19 cellular contexts compared by ENCODE assay signal in the genomic region with DNA sequence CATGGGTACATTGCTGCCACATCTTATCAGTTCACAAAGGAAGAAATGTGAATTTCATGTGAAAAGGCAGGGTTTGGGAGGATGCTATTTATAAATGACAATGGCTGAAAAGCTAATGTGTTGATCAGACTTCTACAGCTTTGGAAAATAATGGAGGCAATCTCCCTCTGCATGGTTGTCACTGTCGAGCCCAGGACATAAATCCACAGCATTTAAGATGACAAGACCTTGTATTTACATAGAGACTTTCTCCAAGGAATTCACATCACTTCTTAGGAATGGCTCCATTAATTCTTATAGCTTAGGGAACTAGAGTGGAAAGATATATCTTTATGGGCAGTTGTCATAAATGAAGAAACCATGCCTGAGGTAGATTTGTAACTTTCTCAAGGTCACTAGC.
"Had no signal": no experiment of that assay in that cellular context is flagged by ENCODE, and none has a peak within 500 bp of the region (broad histone marks: within the 10 kb centered on the region; RNA-seq: fewer than 3 reads in every experiment).

No MANE protein-coding gene starts in this region.

- H3K4me3 Mint-ChIP-seq: naive thymus-derived CD8-positive, alpha-beta T cell; stimulated activated effector memory CD8-positive, alpha-beta T cell treated with anti-CD3 and anti-CD28 coated beads, Interleukin-12 subunit alpha, Interleukin-12 subunit beta, amount 100 ng/mL, for 72 hours had no signal

- H3K36me3 ChIP-seq: heart left ventricle, pancreas, tibial artery, upper lobe of left lung, uterus had no signal

- H3K9me3 ChIP-seq: mucosa of descending colon, pancreas, upper lobe of left lung, uterus had no signal

- H3K36me3 Mint-ChIP-seq: stimulated activated effector memory CD8-positive, alpha-beta T cell treated with anti-CD3 and anti-CD28 coated beads, Interleukin-12 subunit alpha, Interleukin-12 subunit beta, amount 100 ng/mL, for 72 hours had no signal

- H3K27ac Mint-ChIP-seq: naive thymus-derived CD8-positive, alpha-beta T cell; progenitor cell of endocrine pancreas; stimulated activated effector memory CD8-positive, alpha-beta T cell treated with anti-CD3 and anti-CD28 coated beads, Interleukin-12 subunit alpha, Interleukin-12 subunit beta, amount 100 ng/mL, for 72 hours had no signal

- H3K9me3 Mint-ChIP-seq: stimulated activated effector memory CD8-positive, alpha-beta T cell treated with anti-CD3 and anti-CD28 coated beads, Interleukin-12 subunit alpha, Interleukin-12 subunit beta, amount 100 ng/mL, for 72 hours had no signal

- ATAC-seq: heart left ventricle; left lobe of liver; naive thymus-derived CD8-positive, alpha-beta T cell; right cardiac atrium; stimulated activated effector memory CD8-positive, alpha-beta T cell treated with anti-CD3 and anti-CD28 coated beads, Interleukin-12 subunit alpha, Interleukin-12 subunit beta, amount 100 ng/mL, for 72 hours; stimulated activated naive CD8-positive, alpha-beta T cell treated with anti-CD3 and anti-CD28 coated beads, Interleukin-15, Interleukin-2, amounts not matched to agents 100 U/mL and 50 U/mL, for 24 hours had no signal

- H3K27me3 ChIP-seq: heart left ventricle, pancreas, tibial artery, upper lobe of left lung had no signal

- H3K27me3 Mint-ChIP-seq: naive thymus-derived CD8-positive, alpha-beta T cell; progenitor cell of endocrine pancreas had no signal

- H3K4me3 ChIP-seq: coronary artery, heart left ventricle, mucosa of descending colon, pancreas, tibial artery, upper lobe of left lung, uterus had no signal

- DNase-seq: effector CD4-positive, alpha-beta T cell; heart left ventricle; hypothalamus; islet precursor cell; mucosa of descending colon; naive thymus-derived CD8-positive, alpha-beta T cell; occipital lobe; pancreas; right cardiac atrium; small intestine; stimulated activated CD4-positive, alpha-beta T cell treated with anti-CD3 and anti-CD28 coated beads, Interleukin-2, amount 100 ng/mL, for 48 hours; stimulated activated naive CD8-positive, alpha-beta T cell treated with anti-CD3 and anti-CD28 coated beads, Interleukin-15, Interleukin-2, amounts not matched to agents 100 U/mL and 50 U/mL, for 24 hours; tibial artery; upper lobe of left lung; uterus had no signal

- H3K4me1 Mint-ChIP-seq: naive thymus-derived CD8-positive, alpha-beta T cell; stimulated activated effector memory CD8-positive, alpha-beta T cell treated with anti-CD3 and anti-CD28 coated beads, Interleukin-12 subunit alpha, Interleukin-12 subunit beta, amount 100 ng/mL, for 72 hours had no signal

- H3K4me1 ChIP-seq: heart left ventricle, pancreas, tibial artery, upper lobe of left lung, uterus had no signal

- H3K27ac ChIP-seq: coronary artery, heart left ventricle, pancreas, tibial artery, upper lobe of left lung, uterus had no signal
